In the genomic region with DNA sequence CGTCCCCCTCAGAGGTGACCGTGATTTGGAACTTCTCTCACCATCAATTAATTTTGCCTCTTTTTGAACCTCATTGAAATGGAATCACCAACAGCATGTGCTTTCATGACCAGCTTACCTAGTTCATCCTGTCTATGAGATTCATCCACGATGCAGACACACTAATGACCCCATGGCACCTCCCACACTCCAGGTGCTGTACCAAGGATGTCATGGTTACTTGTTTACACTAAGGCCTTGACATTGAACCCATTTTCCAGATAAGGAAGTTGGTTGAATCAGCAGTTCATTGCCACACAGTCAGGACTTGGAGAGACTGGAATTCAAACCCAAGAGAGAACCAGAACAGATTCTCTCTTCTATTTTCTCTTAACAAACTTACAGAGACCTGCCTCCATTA, we compare ENCODE assay signal across 12 cellular contexts.
DNase-seq lines count a peak whose midpoint lies in the region; ATAC-seq and TF ChIP-seq lines count a peak whose summit lies in the region.
"Had no signal": no experiment of that assay in that cellular context is flagged by ENCODE, and none has a peak within 500 bp of the region (broad histone marks: within the 10 kb centered on the region; RNA-seq: fewer than 3 reads in every experiment).

No MANE protein-coding gene starts in this region.

- H3K9me3 ChIP-seq in RWPE2 (ENCODE audit: severe bottlenecking) (peaks cover 6% of the 10 kb centered on the region), muscle layer of duodenum (ENCODE audit: control insufficient read depth in 1 of 2, low read length in 2 of 2) (no peaks in the 10 kb centered on the region), testis (no peaks in the 10 kb centered on the region)

- TF ChIP-seq CTCF in RWPE2 (IDR thresholded peaks at IDR 0.05; ENCODE audit: poor library complexity, severe bottlenecking) (no peak), epithelial cell of esophagus (IDR thresholded peaks at IDR 0.05; ENCODE audit: insufficient read depth, low read depth, low read length, missing control alignments) (no peak), testis (IDR thresholded peaks at IDR 0.05) (no peak)

- intact Hi-C loops in testis (cut with DNase I; ENCODE audit: low total_unique reads): no loop called here

- H3K4me3 ChIP-seq in RWPE2 (ENCODE audit: severe bottlenecking) (no peak overlapping the region), epithelial cell of esophagus (ENCODE audit: low read length) (no peak overlapping the region), muscle layer of duodenum (ENCODE audit: low read depth in 1 of 2, low read length in 2 of 2) (peak overlapping the region in 1 of 2 donors; percentile 39), testis (no peak overlapping the region)

- H3K27ac ChIP-seq in RWPE2 (ENCODE audit: poor library complexity, severe bottlenecking) (peak overlapping the region; percentile 99), muscle layer of duodenum (ENCODE audit: low read length) (peak overlapping the region; percentile 96), testis (peak overlapping the region; percentile 85 to 93)

- no peak for ATAC-seq in RWPE2 (ENCODE audit: low read depth)
- ATAC-seq in HG02973 (IDR thresholded peaks at IDR 0.05; ENCODE audit: unreplicated experiment): no peak
- ATAC-seq in GM19452 (IDR thresholded peaks at IDR 0.05; ENCODE audit: unreplicated experiment): no peak
- ATAC-seq: stimulated activated memory B cell treated with anti-CD40 and anti-IgM and Interleukin-4, amounts not matched to agents 10 μg/mL and 1 μg/mL and 100 μg/mL, for 72 hours had no signal

- peaks cover 56% of the 10 kb centered on the region for H3K4me1 ChIP-seq in RWPE2 (ENCODE audit: insufficient read depth, poor library complexity, severe bottlenecking)
- H3K4me1 ChIP-seq in muscle layer of duodenum (ENCODE audit: control insufficient read depth in 1 of 2, insufficient read depth in 2 of 2, low read length in 2 of 2): peaks cover 30 to 38% of the 10 kb centered on the region in 2 donors
- peaks cover 48% of the 10 kb centered on the region for H3K4me1 ChIP-seq in testis

- DNase-seq in RWPE2 (ENCODE audit: low spot score) (no peak), epithelial cell of esophagus (ENCODE audit: low read depth) (peak; percentile 22), testis (no peak), NCI-H345 treated with DMSO at 0.1 percent for 48 hours (lab: John Stamatoyannopoulos, UW; ENCODE audit: unreplicated experiment) (no peak)
- DNase-seq in stimulated activated CD4-positive, alpha-beta T cell treated with anti-CD3 and anti-CD28 coated beads, Interleukin-1b, Interleukin-23, amount 100 ng/mL, for 48 hours: no peak
- DNase-seq: activated CD4-positive, alpha-beta T cell treated with anti-CD3 and anti-CD28 coated beads for 1 hour; activated T-cell treated with anti-CD3 and anti-CD28 coated beads, Interleukin-2, amount 50 U/mL, for 48 hours; stimulated activated CD4-positive, alpha-beta T cell treated with anti-CD3 and anti-CD28 coated beads, Interleukin-2, amount 100 ng/mL, for 24 hours had no signal

- H3K27me3 ChIP-seq in RWPE2 (ENCODE audit: insufficient read depth, poor library complexity, severe bottlenecking) (no peaks in the 10 kb centered on the region), muscle layer of duodenum (ENCODE audit: low read depth, low read length) (no peaks in the 10 kb centered on the region), testis (no peaks in the 10 kb centered on the region)

- H3K36me3 ChIP-seq in RWPE2 (ENCODE audit: low read depth): no peaks in the 10 kb centered on the region
- no peaks in the 10 kb centered on the region for H3K36me3 ChIP-seq in muscle layer of duodenum (ENCODE audit: control insufficient read depth in 1 of 2, insufficient read depth in 2 of 2, low read length in 2 of 2)
- no peaks in the 10 kb centered on the region for H3K36me3 ChIP-seq in testis (ENCODE audit: low read depth, missing control alignments)

- 86 to 89% methylated on average over 3 of the region's 3 CpGs for WGBS in testis, 2 donors

- no peak for TF ChIP-seq POLR2A in testis (IDR thresholded peaks at IDR 0.05)
